8 cellular contexts compared by ENCODE assay signal in the genomic region with DNA sequence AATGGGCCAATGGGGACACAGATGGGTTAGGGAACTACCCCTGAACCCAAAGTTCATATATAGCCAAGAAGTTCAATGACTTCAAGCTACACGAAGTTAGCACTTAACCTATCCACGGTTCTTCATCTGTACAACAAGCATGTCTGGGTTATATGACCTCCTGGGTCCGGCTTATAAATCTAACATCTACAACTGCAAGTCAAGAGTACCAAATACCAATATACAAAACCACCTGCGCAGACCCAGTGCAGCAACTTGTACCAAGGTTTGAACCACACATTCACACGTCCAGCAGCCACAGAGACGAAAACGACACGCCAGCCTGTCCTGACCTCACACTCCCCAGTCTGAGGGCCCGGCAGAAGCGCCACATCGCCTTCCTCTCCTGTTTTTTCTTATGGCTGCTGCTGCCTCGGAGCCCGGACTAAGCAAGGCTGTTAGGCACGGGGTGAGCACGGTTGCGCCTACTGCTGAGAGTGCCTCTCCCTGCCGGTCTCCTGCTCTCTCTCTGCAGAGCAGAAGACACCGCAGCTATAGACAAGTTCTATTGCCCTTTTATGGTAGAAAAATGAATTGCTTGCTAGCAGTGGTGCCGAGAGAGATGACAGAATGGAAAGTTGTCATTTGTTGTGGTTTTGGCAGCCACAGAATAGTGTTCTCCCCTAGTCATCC.
DNase-seq lines count a peak whose midpoint lies in the region; ATAC-seq and TF ChIP-seq lines count a peak whose summit lies in the region.

No MANE protein-coding gene starts in this region.

- H3K4me3 Mint-ChIP-seq in neural crest cell, result no peak overlapping the region

- H3K9me3 Mint-ChIP-seq in neural crest cell, result no peaks in the 10 kb centered on the region

- TF ChIP-seq CTCF in neural crest cell (conservative IDR thresholded peaks at IDR 0.05), result no peak

- DNase-seq in activated CD4-positive, alpha-beta T cell treated with anti-CD3 and anti-CD28 coated beads for 48 hours, result peak; percentile 79
- DNase-seq in dermis microvascular lymphatic vessel endothelial cell (ENCODE audit: low read depth in 2 of 2) (peak; percentile 66 to 88), neural crest cell (ENCODE audit: low read depth, low spot score) (no peak), substantia nigra (lab: John Stamatoyannopoulos, UW) (peak in 28 of 49 donors; percentile 15 to 67 (median 34)), pons (ENCODE audit: low spot score) (no peak), 8988T (no peak)

- no peaks in the 10 kb centered on the region for H3K27me3 Mint-ChIP-seq in neural crest cell (ENCODE audit: low read depth)

- peak overlapping the region; percentile 46 for H3K27ac ChIP-seq in substantia nigra (ENCODE audit: low read depth, low read length, poor library complexity, severe bottlenecking)

- ATAC-seq in GM18867 (IDR thresholded peaks at IDR 0.05; ENCODE audit: unreplicated experiment) (peak; percentile 54), HG03280 (IDR thresholded peaks at IDR 0.05; ENCODE audit: unreplicated experiment) (peak; percentile 38)

- H3K36me3 Mint-ChIP-seq in neural crest cell (ENCODE audit: low read depth), result peaks cover 2% of the 10 kb centered on the region

- H3K27ac Mint-ChIP-seq in neural crest cell (ENCODE audit: unreplicated experiment), result peak overlapping the region; percentile 48

- peaks cover 89% of the 10 kb centered on the region for H3K4me1 Mint-ChIP-seq in neural crest cell

Comparison
In these comparisons a context has a peak if more than half of its experiments do, and no peak if none do; other contexts are left out.
1. DNase-seq: peak in activated CD4-positive, alpha-beta T cell treated with anti-CD3 and anti-CD28 coated beads for 48 hours (single experiment), dermis microvascular lymphatic vessel endothelial cell (2 of 2) and substantia nigra (28 of 49); none in neural crest cell (single experiment), pons (single experiment) and 8988T (single experiment).